In the genomic region with DNA sequence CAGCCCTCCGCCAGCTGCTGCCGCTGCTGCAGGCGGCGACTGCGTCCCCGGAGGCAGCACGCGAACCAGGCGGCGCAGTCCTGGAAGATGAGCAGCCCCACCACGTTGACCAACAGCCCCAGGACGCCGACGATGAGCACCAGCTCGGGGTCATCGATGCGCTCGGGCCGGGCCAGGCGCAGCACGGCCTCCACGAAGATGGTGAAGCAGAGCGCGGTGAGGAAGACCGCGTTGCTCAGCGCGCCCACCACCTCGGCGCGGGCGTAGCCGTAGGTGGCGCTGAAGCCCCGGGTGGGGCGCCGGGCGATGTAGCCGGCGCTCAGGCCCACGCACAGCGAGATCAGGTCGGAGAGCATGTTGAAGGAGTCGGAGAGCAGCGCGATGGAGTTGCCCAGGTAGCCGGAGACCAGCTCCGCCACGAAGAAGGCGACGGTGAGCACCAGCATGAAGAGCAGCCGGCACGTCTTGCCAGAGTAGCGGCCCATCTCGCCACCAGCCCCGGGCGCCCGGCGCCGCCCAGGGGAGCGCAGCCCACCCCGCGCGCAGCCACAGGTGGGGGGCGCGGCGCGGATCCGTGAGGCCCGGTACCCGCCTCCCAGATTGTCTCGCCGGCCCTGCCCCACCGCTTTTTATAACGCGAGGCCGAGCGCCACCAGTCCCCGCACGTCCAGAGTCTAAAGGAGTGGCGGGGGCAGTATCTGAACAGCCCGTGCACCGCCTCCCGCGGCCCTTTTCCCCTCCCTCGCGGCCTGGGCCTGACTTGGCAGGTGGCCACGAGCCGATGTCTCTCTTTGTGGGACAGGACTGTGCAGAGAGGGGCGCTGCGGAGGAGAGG, we compare ENCODE assay signal across 1 cellular context.
TF ChIP-seq lines count a peak whose summit lies in the region.

Gene SLC30A10, minus strand, starts transcription at position 602 of the 835 bp plus-strand sequence. Its CDS starts 117 bp downstream, at position 485.

TF ChIP-seq in HepG2, 621 proteins besides CTCF, POLR2A, EP300 and RAD21 (continued from another document and continues in another):
- TF ChIP-seq, protein P1, sequence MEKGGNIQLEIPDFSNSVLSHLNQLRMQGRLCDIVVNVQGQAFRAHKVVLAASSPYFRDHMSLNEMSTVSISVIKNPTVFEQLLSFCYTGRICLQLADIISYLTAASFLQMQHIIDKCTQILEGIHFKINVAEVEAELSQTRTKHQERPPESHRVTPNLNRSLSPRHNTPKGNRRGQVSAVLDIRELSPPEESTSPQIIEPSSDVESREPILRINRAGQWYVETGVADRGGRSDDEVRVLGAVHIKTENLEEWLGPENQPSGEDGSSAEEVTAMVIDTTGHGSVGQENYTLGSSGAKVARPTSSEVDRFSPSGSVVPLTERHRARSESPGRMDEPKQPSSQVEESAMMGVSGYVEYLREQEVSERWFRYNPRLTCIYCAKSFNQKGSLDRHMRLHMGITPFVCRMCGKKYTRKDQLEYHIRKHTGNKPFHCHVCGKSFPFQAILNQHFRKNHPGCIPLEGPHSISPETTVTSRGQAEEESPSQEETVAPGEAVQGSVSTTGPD (CRISPR knock-in tag; IDR thresholded peaks at IDR 0.05) = no peak
- no peak for TF ChIP-seq PCBP1 (IDR thresholded peaks at IDR 0.05; ENCODE audit: borderline replicate concordance, low read depth, low read length)
- no peak; the same call in 1 of the 2 replicates for TF ChIP-seq THAP9 (CRISPR knock-in tag; IDR thresholded peaks at IDR 0.05; ENCODE audit: borderline replicate concordance)
- no peak for TF ChIP-seq ZNF101 (CRISPR knock-in tag; IDR thresholded peaks at IDR 0.05; ENCODE audit: borderline replicate concordance, low read depth)
- no peak for TF ChIP-seq PRDM4 (CRISPR knock-in tag; IDR thresholded peaks at IDR 0.05; ENCODE audit: borderline replicate concordance)
- no peak for TF ChIP-seq ZNF792 (CRISPR knock-in tag; IDR thresholded peaks at IDR 0.05)
- no peak for TF ChIP-seq THAP11 (CRISPR knock-in tag; IDR thresholded peaks at IDR 0.05)
- 0 out of 2 replicates have a peak, but pooled peaks have one; percentile 19 for TF ChIP-seq ZNF816 (CRISPR knock-in tag; IDR thresholded peaks at IDR 0.05; ENCODE audit: borderline replicate concordance)
- TF ChIP-seq CEBPG (CRISPR knock-in tag; IDR thresholded peaks at IDR 0.05) = no peak
- TF ChIP-seq SP1 (IDR thresholded peaks at IDR 0.05) = no peak
- TF ChIP-seq SP1 (CRISPR knock-in tag; IDR thresholded peaks at IDR 0.05) = peak; percentile 65; the same call in 1 of the 2 replicates
- TF ChIP-seq ARID2 (CRISPR knock-in tag; IDR thresholded peaks at IDR 0.05; ENCODE audit: borderline replicate concordance) = 0 out of 2 replicates have a peak, but pooled peaks have one; percentile 30
- TF ChIP-seq ZNF747 (CRISPR knock-in tag; IDR thresholded peaks at IDR 0.05; ENCODE audit: borderline replicate concordance) = peak; percentile 78; the same call in 1 of the 2 replicates
- no peak for TF ChIP-seq ATF5 (CRISPR knock-in tag; IDR thresholded peaks at IDR 0.05; ENCODE audit: low read depth)
- no peak for TF ChIP-seq ZNF282 (IDR thresholded peaks at IDR 0.05; ENCODE audit: partially characterized antibody)
- TF ChIP-seq ZNF563 (CRISPR knock-in tag; IDR thresholded peaks at IDR 0.05) = peak; percentile 54
- no peak for TF ChIP-seq ZNF18 (CRISPR knock-in tag; IDR thresholded peaks at IDR 0.05; ENCODE audit: insufficient replicate concordance)
- TF ChIP-seq NKX3-1 (CRISPR knock-in tag; IDR thresholded peaks at IDR 0.05) = peak; percentile 25
- TF ChIP-seq ZNF704 (CRISPR knock-in tag; IDR thresholded peaks at IDR 0.05; ENCODE audit: borderline replicate concordance) = no peak
- no peak for TF ChIP-seq RELA (CRISPR knock-in tag; IDR thresholded peaks at IDR 0.05)
- TF ChIP-seq ZNF552 (CRISPR knock-in tag; IDR thresholded peaks at IDR 0.05; ENCODE audit: borderline replicate concordance) = no peak
- TF ChIP-seq TBX3 (IDR thresholded peaks at IDR 0.05; ENCODE audit: borderline replicate concordance) = no peak
- TF ChIP-seq, protein P2, sequence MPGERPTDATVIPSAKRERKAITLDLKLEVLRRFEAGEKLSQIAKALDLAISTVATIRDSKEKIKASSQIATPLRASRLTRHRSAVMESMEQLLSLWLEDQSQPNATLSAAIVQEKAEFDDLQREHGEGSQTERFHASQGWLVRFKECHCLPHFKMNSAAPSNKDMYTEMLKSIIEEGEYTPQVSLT (CRISPR knock-in tag; IDR thresholded peaks at IDR 0.05; ENCODE audit: borderline replicate concordance, low read depth) = no peak
- peak; percentile 78 for TF ChIP-seq TARDBP (CRISPR knock-in tag; IDR thresholded peaks at IDR 0.05)
- peak; percentile 95 for TF ChIP-seq ZNF605 (CRISPR knock-in tag; IDR thresholded peaks at IDR 0.05)
- TF ChIP-seq CAMTA2 (CRISPR knock-in tag; IDR thresholded peaks at IDR 0.05; ENCODE audit: borderline replicate concordance) = no peak
- TF ChIP-seq, protein P3, sequence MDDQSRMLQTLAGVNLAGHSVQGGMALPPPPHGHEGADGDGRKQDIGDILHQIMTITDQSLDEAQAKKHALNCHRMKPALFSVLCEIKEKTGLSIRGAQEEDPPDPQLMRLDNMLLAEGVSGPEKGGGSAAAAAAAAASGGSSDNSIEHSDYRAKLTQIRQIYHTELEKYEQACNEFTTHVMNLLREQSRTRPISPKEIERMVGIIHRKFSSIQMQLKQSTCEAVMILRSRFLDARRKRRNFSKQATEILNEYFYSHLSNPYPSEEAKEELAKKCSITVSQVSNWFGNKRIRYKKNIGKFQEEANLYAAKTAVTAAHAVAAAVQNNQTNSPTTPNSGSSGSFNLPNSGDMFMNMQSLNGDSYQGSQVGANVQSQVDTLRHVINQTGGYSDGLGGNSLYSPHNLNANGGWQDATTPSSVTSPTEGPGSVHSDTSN (CRISPR knock-in tag; IDR thresholded peaks at IDR 0.05; ENCODE audit: borderline replicate concordance) = no peak
- TF ChIP-seq ZNF782 (CRISPR knock-in tag; IDR thresholded peaks at IDR 0.05; ENCODE audit: borderline replicate concordance) = peak; percentile 60; the same call in 1 of the 2 replicates
- TF ChIP-seq MAFG (CRISPR knock-in tag; IDR thresholded peaks at IDR 0.05) = no peak
- no peak for TF ChIP-seq NBN (conservative IDR thresholded peaks at IDR 0.05)
- TF ChIP-seq ZNF776 (CRISPR knock-in tag; IDR thresholded peaks at IDR 0.05) = peak; percentile 91; the same call in 1 of the 2 replicates
- TF ChIP-seq HNRNPL (IDR thresholded peaks at IDR 0.05; ENCODE audit: low read depth, low read length) = no peak
- TF ChIP-seq, protein P4, sequence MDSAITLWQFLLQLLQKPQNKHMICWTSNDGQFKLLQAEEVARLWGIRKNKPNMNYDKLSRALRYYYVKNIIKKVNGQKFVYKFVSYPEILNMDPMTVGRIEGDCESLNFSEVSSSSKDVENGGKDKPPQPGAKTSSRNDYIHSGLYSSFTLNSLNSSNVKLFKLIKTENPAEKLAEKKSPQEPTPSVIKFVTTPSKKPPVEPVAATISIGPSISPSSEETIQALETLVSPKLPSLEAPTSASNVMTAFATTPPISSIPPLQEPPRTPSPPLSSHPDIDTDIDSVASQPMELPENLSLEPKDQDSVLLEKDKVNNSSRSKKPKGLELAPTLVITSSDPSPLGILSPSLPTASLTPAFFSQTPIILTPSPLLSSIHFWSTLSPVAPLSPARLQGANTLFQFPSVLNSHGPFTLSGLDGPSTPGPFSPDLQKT (CRISPR knock-in tag; IDR thresholded peaks at IDR 0.05; ENCODE audit: borderline replicate concordance) = no peak
- no peak for TF ChIP-seq KLF11 (CRISPR knock-in tag; IDR thresholded peaks at IDR 0.05)
- no peak for TF ChIP-seq ZNF75D (CRISPR knock-in tag; IDR thresholded peaks at IDR 0.05; ENCODE audit: borderline replicate concordance)
